Comparison of ENCODE assay signal across 15 cellular contexts in the genomic region with DNA sequence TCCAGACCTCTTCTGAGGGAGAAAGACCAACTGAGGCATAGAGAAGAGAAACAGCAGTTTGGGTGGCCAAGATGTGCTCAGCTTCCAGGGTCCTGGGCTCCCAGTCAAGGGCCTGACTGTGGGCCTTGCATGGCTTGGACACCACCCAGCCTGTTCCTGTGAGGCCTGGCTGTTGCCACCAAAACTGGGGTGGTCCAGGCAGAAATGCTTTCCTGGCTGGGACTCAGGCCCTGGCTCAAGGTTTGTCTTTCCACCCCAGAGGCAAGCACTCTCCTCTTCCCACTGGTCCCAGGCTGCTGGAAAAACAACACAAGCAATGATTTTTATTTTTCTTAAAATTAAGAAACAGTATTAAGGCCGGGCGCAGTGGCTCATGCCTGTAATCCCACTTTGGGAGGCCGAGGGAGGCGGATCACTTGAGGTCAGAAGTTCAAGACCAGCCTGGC. TPM values are rescaled to one million over a fixed set of nuclear protein-coding genes. Genes with fewer than 3 reads are reported as not detected.
DNase-seq lines count a peak whose midpoint lies in the region; ATAC-seq and TF ChIP-seq lines count a peak whose summit lies in the region.
"Had no signal": no experiment of that assay in that cellular context is flagged by ENCODE, and none has a peak within 500 bp of the region (broad histone marks: within the 10 kb centered on the region; RNA-seq: fewer than 3 reads in every experiment).

No MANE protein-coding gene starts in this region.

- CTCF ChIA-PET in activated naive CD4-positive, alpha-beta T cell treated with anti-CD3 and anti-CD28 coated beads, Interleukin-2, amount 10 ng/mL, durations not matched to agents 7 days and 5 days (lab: Charles Lee): no interaction called here
- CTCF ChIA-PET in activated naive CD4-positive, alpha-beta T cell treated with anti-CD3 and anti-CD28 coated beads for 36 hours (lab: Charles Lee): interaction anchor here (0.6 to 1.2 kb wide), 3 partner anchors 17 to 33 kb away, joined by 3 to 4 read pairs (median 3); partner anchors contain the start of gene RBM22

- H3K4me3 Mint-ChIP-seq in activated naive CD4-positive, alpha-beta T cell treated with anti-CD3 and anti-CD28 coated beads, Interleukin-2, amount 10 ng/mL, durations not matched to agents 7 days and 5 days: no peak overlapping the region
- no peak overlapping the region for H3K4me3 Mint-ChIP-seq in activated naive CD4-positive, alpha-beta T cell treated with anti-CD3 and anti-CD28 coated beads for 36 hours

- H3K36me3 ChIP-seq in left ventricle myocardium inferior: peaks cover 4% of the 10 kb centered on the region

- peaks cover 17% of the 10 kb centered on the region for H3K4me1 Mint-ChIP-seq in activated naive CD4-positive, alpha-beta T cell treated with anti-CD3 and anti-CD28 coated beads, Interleukin-2, amount 10 ng/mL, durations not matched to agents 7 days and 5 days
- H3K4me1 Mint-ChIP-seq in activated naive CD4-positive, alpha-beta T cell treated with anti-CD3 and anti-CD28 coated beads for 36 hours (ENCODE audit: low read depth): no peaks in the 10 kb centered on the region

- no peaks in the 10 kb centered on the region for H3K27me3 ChIP-seq in left ventricle myocardium inferior (ENCODE audit: low read depth)

- intact Hi-C loops in activated naive CD4-positive, alpha-beta T cell treated with anti-CD3 and anti-CD28 coated beads for 36 hours (cut with micrococcal nuclease): no loop called here
- intact Hi-C loops in left ventricle myocardium inferior (cut with micrococcal nuclease): no loop called here
- intact Hi-C loops in posterior vena cava (cut with DNase I): no loop called here

- peak overlapping the region; percentile 88 for H3K27ac ChIP-seq in left ventricle myocardium inferior (replicated peaks)

- ATAC-seq in GM18858 (IDR thresholded peaks at IDR 0.05; ENCODE audit: unreplicated experiment): no peak

- no peak for DNase-seq in activated naive CD4-positive, alpha-beta T cell treated with anti-CD3 and anti-CD28 coated beads, Interleukin-2, amount 10 ng/mL, durations not matched to agents 7 days and 5 days
- no peak for DNase-seq in activated naive CD4-positive, alpha-beta T cell treated with anti-CD3 and anti-CD28 coated beads for 36 hours
- peak; percentile 67 for DNase-seq in left ventricle myocardium inferior
- peak; percentile 88 for DNase-seq in posterior vena cava (ENCODE audit: low spot score)
- no peak for DNase-seq in NOMO-1 treated with dmso at 0.1 percent for 144 hours (lab: John Stamatoyannopoulos, UW; ENCODE audit: unreplicated experiment)
- DNase-seq in HUDEP-2 (lab: John Stamatoyannopoulos, UW; ENCODE audit: unreplicated experiment in 76 of 76): no peak
- DNase-seq in NCI-H2029 treated with DMSO at 0.1 percent for 48 hours (lab: John Stamatoyannopoulos, UW): no peak
- DNase-seq: activated CD4-positive, alpha-beta T cell treated with anti-CD3 and anti-CD28 coated beads for 48 hours; NCI-H1694 treated with DMSO at 0.1 percent for 48 hours; NCI-H510A treated with DMSO at 0.1 percent for 48 hours; T-helper 2 cell had no signal

- no peak for TF ChIP-seq CTCF in left ventricle myocardium inferior (IDR thresholded peaks at IDR 0.05; ENCODE audit: borderline replicate concordance)

- no peaks in the 10 kb centered on the region for H3K9me3 Mint-ChIP-seq in activated naive CD4-positive, alpha-beta T cell treated with anti-CD3 and anti-CD28 coated beads, Interleukin-2, amount 10 ng/mL, durations not matched to agents 7 days and 5 days
- no peaks in the 10 kb centered on the region for H3K9me3 Mint-ChIP-seq in activated naive CD4-positive, alpha-beta T cell treated with anti-CD3 and anti-CD28 coated beads for 36 hours

- peaks cover 44% of the 10 kb centered on the region for H3K4me1 ChIP-seq in left ventricle myocardium inferior

- no peaks in the 10 kb centered on the region for H3K9me3 ChIP-seq in left ventricle myocardium inferior (replicated peaks)

- peak overlapping the region; percentile 7 for H3K27ac Mint-ChIP-seq in activated naive CD4-positive, alpha-beta T cell treated with anti-CD3 and anti-CD28 coated beads, Interleukin-2, amount 10 ng/mL, durations not matched to agents 7 days and 5 days
- H3K27ac Mint-ChIP-seq in activated naive CD4-positive, alpha-beta T cell treated with anti-CD3 and anti-CD28 coated beads for 36 hours: no peak overlapping the region
- H3K27ac Mint-ChIP-seq: progenitor cell of endocrine pancreas had no signal

- no peak overlapping the region for H3K4me3 ChIP-seq in left ventricle myocardium inferior

- H3K36me3 Mint-ChIP-seq in activated naive CD4-positive, alpha-beta T cell treated with anti-CD3 and anti-CD28 coated beads, Interleukin-2, amount 10 ng/mL, durations not matched to agents 7 days and 5 days: no peaks in the 10 kb centered on the region
- H3K36me3 Mint-ChIP-seq in activated naive CD4-positive, alpha-beta T cell treated with anti-CD3 and anti-CD28 coated beads for 36 hours (ENCODE audit: low read depth): no peaks in the 10 kb centered on the region

- H3K27me3 Mint-ChIP-seq in activated naive CD4-positive, alpha-beta T cell treated with anti-CD3 and anti-CD28 coated beads, Interleukin-2, amount 10 ng/mL, durations not matched to agents 7 days and 5 days: peaks cover 34% of the 10 kb centered on the region
- H3K27me3 Mint-ChIP-seq in activated naive CD4-positive, alpha-beta T cell treated with anti-CD3 and anti-CD28 coated beads for 36 hours (ENCODE audit: low read depth): peaks cover 14% of the 10 kb centered on the region

RNA-seq across cellular contexts. Expression of gene MYOZ3, which starts 13.3 kb away (rescaled TPM):
- under 1 TPM; 0.17 to 0.49 TPM for total RNA-seq in activated naive CD4-positive, alpha-beta T cell treated with anti-CD3 and anti-CD28 coated beads for 36 hours
- total RNA-seq in left ventricle myocardium inferior (6.2 TPM), posterior vena cava (1 to 10 TPM in 1 of 2 donors, under 1 TPM in 1; 0.57 to 1.3 TPM)
- total RNA-seq: G401, mononuclear cell had no signal

RNA-seq across cellular contexts. Expression of gene RBM22, which starts 26.5 kb away (rescaled TPM):
- total RNA-seq in activated naive CD4-positive, alpha-beta T cell treated with anti-CD3 and anti-CD28 coated beads for 36 hours: 10 to 100 TPM; 86.2 to 88.2 TPM
- total RNA-seq in left ventricle myocardium inferior (25.2 TPM), posterior vena cava (10 to 100 TPM; 27.8 to 27.9 TPM)

RNA-seq across cellular contexts. Expression of gene SYNPO, which starts 33.9 kb away (rescaled TPM):
- total RNA-seq in activated naive CD4-positive, alpha-beta T cell treated with anti-CD3 and anti-CD28 coated beads for 36 hours: under 1 TPM; 0.14 to 0.17 TPM
- total RNA-seq in left ventricle myocardium inferior (715 TPM), posterior vena cava (100 to 1,000 TPM; 183 to 218 TPM)

Comparison
In these comparisons a context has a peak if more than half of its experiments do, and no peak if none do; other contexts are left out.
1. DNase-seq: peak in left ventricle myocardium inferior (single experiment) and posterior vena cava (single experiment); none in activated naive CD4-positive, alpha-beta T cell treated with anti-CD3 and anti-CD28 coated beads, Interleukin-2, amount 10 ng/mL, durations not matched to agents 7 days and 5 days (single experiment), activated naive CD4-positive, alpha-beta T cell treated with anti-CD3 and anti-CD28 coated beads for 36 hours (single experiment), NOMO-1 treated with dmso at 0.1 percent for 144 hours (single experiment), HUDEP-2 (0 of 76) and NCI-H2029 treated with DMSO at 0.1 percent for 48 hours (single experiment).
2. RNA of gene SYNPO, which starts 33.9 kb away (total RNA-seq): 715 TPM in left ventricle myocardium inferior (single experiment) and 183 to 218 TPM in posterior vena cava; 0.14 to 0.17 TPM in activated naive CD4-positive, alpha-beta T cell treated with anti-CD3 and anti-CD28 coated beads for 36 hours; every median in the first group is over 100 times any median in the second.